20 cellular contexts compared by ENCODE assay signal in the genomic region with DNA sequence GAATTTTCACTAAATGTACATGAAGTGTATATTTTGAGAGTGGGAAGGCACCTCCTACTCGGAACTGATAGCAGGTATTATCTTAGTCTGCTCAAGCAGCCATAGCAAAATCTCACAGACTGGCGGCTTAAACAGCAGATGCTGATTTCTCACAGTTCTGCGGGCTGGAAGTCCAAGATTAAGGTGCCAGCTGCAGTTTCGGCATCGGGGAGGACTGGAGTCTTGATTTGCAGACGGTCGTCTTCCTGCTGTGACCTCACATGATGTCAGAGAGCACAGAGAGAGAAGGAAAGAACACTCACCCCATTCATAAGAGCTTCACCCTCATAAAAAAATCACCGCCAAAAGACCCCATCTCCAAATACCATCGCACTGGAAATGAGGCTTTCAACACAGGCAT.
DNase-seq lines count a peak whose midpoint lies in the region; ATAC-seq and TF ChIP-seq lines count a peak whose summit lies in the region.
"Had no signal": no experiment of that assay in that cellular context is flagged by ENCODE, and none has a peak within 500 bp of the region (broad histone marks: within the 10 kb centered on the region; RNA-seq: fewer than 3 reads in every experiment).

No MANE protein-coding gene starts in this region.

- H3K4me1 Mint-ChIP-seq in neural crest cell: peaks cover 24% of the 10 kb centered on the region

- peaks cover 4% of the 10 kb centered on the region for H3K36me3 Mint-ChIP-seq in neural crest cell (ENCODE audit: low read depth)

- DNase-seq in RPMI7951 (ENCODE audit: low read depth) (peak; percentile 24), fibroblast of pulmonary artery (ENCODE audit: low read depth) (peak; percentile 15), neural crest cell (ENCODE audit: low read depth, low spot score) (no peak), superior temporal gyrus (ENCODE audit: extremely low spot score) (peak; percentile 45), left colon (no peak), germinal center (ENCODE audit: low spot score) (no peak), HuH-7.5 (ENCODE audit: low spot score) (no peak)
- DNase-seq: CD4-positive, alpha-beta T cell; COR-L47; DMS 273 treated with DMSO at 0.1 percent for 48 hours; DMS79 treated with DMSO at 0.1 percent for 48 hours; MG63; NCI-H1417 treated with DMSO at 0.1 percent for 48 hours; NCI-H187; NCI-H226; NCI-H510A treated with DMSO at 0.1 percent for 48 hours; NCI-H748 treated with DMSO at 0.1 percent for 48 hours; Peyer's patch; SJCRH30 had no signal

- peak overlapping the region; percentile 6 for H3K4me3 Mint-ChIP-seq in neural crest cell
- H3K4me3 Mint-ChIP-seq: CD4-positive, alpha-beta T cell had no signal

- intact Hi-C loops in left colon (cut with DNase I, micrococcal nuclease): no loop called here

- H3K9me3 Mint-ChIP-seq in neural crest cell: peaks cover 5% of the 10 kb centered on the region

- H3K27me3 Mint-ChIP-seq in neural crest cell (ENCODE audit: low read depth): no peaks in the 10 kb centered on the region
- H3K27me3 Mint-ChIP-seq: CD4-positive, alpha-beta T cell had no signal

- no peak for ATAC-seq in left colon

- TF ChIP-seq CTCF in fibroblast of pulmonary artery (IDR thresholded peaks at IDR 0.05; ENCODE audit: low read length, missing control alignments) (no peak), neural crest cell (conservative IDR thresholded peaks at IDR 0.05) (no peak)

- no peak overlapping the region for H3K4me3 ChIP-seq in fibroblast of pulmonary artery (replicated peaks; ENCODE audit: low read depth, low read length)
- H3K4me3 ChIP-seq: BLaER1, MG63, Peyer's patch, SJCRH30 had no signal

- peak overlapping the region; percentile 47 for H3K27ac Mint-ChIP-seq in neural crest cell (ENCODE audit: unreplicated experiment)
- H3K27ac Mint-ChIP-seq: CD4-positive, alpha-beta T cell had no signal

Comparison
In these comparisons a context has a peak if more than half of its experiments do, and no peak if none do; other contexts are left out.
1. DNase-seq: peak in RPMI7951 (single experiment), fibroblast of pulmonary artery (single experiment) and superior temporal gyrus (single experiment); none in neural crest cell (single experiment), left colon (0 of 2), germinal center (single experiment) and HuH-7.5 (single experiment).